ENCODE assay signal across 9 cellular contexts in the genomic region with DNA sequence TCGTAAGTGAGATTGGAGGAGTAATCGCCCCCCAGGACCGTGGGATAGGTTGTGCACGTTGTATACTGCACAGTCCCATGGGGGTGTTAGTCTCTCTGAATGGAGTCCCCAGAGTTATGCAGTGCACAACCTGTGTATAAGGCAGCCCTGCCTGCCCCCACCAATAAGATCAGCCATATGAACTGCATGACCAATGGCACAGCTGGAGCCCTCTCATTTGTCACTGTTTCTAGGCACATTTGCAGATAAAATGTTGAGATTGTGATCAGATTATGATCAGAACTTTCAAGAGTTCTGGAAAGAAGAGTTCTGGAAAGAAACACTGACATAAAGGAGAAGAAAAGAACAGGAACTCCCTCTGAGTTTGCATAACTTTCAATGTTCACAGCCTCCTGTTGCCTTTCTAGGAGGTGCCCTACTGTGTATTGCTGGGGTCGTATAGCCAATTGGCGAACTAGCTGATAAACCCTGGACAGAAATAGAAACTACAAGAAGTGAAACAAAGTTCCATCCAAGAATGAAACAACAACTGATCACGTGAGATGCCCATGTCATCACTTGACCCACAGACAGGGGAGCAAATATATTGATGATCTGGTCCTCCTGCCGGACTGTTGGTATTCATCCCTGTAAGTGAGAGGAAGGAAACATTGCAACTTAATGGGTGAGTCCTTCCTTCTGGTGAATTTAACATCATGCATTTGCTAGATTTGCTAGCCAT. TPM values are rescaled to one million over a fixed set of nuclear protein-coding genes. Genes with fewer than 3 reads are reported as not detected.
DNase-seq lines count a peak whose midpoint lies in the region; ATAC-seq and TF ChIP-seq lines count a peak whose summit lies in the region.
"Had no signal": no experiment of that assay in that cellular context is flagged by ENCODE, and none has a peak within 500 bp of the region (broad histone marks: within the 10 kb centered on the region; RNA-seq: fewer than 3 reads in every experiment).

No MANE protein-coding gene starts in this region.

- no peaks in the 10 kb centered on the region for H3K36me3 ChIP-seq in left lung

- H3K27ac ChIP-seq in left lung, result no peak overlapping the region

- H3K4me1 ChIP-seq in left lung, result no peaks in the 10 kb centered on the region

- DNase-seq in left lung (no peak), NCI-H2107 treated with DMSO at 0.1 percent for 48 hours (lab: John Stamatoyannopoulos, UW; ENCODE audit: unreplicated experiment) (no peak), NCI-H2029 (lab: John Stamatoyannopoulos, UW) (no peak)
- DNase-seq in activated effector memory CD4-positive, alpha-beta T cell treated with anti-CD3 and anti-CD28 coated beads, Interleukin-2, amount 50 U/mL, for 16 hours, result no peak
- DNase-seq in activated effector memory CD4-positive, alpha-beta T cell treated with Interleukin-2 at 50 U/mL for 16 hours, result no peak
- DNase-seq: NCI-H2227 treated with DMSO at 0.1 percent for 48 hours had no signal

- H3K9me3 ChIP-seq in left lung, result no peaks in the 10 kb centered on the region

- ATAC-seq in GM18858 (IDR thresholded peaks at IDR 0.05; ENCODE audit: unreplicated experiment) (peak; percentile 93), GM21619 (IDR thresholded peaks at IDR 0.05; ENCODE audit: unreplicated experiment) (peak; percentile 97), HG03457 (IDR thresholded peaks at IDR 0.05; ENCODE audit: unreplicated experiment) (peak; percentile 92), left lung (peak; percentile 36)

- TF ChIP-seq CTCF in left lung (IDR thresholded peaks at IDR 0.05), result no peak

- no peak overlapping the region for H3K4me3 ChIP-seq in left lung

- intact Hi-C loops in left lung (cut with DNase I), result no loop called here

- no peaks in the 10 kb centered on the region for H3K27me3 ChIP-seq in left lung

RNA-seq across cellular contexts. Expression of a gene that starts 49.6 kb away (rescaled TPM):
- total RNA-seq in left lung, result 100 to 1,000 TPM; 234 to 278 TPM

Comparison
In these comparisons a context has a peak if more than half of its experiments do, and no peak if none do; other contexts are left out.
1. ATAC-seq: peak in every context shown above with its lines; median percentile 97 in GM21619; 93 in GM18858; 92 in HG03457; 36 in left lung.